Comparison of ENCODE assay signal across 13 cellular contexts in the genomic region with DNA sequence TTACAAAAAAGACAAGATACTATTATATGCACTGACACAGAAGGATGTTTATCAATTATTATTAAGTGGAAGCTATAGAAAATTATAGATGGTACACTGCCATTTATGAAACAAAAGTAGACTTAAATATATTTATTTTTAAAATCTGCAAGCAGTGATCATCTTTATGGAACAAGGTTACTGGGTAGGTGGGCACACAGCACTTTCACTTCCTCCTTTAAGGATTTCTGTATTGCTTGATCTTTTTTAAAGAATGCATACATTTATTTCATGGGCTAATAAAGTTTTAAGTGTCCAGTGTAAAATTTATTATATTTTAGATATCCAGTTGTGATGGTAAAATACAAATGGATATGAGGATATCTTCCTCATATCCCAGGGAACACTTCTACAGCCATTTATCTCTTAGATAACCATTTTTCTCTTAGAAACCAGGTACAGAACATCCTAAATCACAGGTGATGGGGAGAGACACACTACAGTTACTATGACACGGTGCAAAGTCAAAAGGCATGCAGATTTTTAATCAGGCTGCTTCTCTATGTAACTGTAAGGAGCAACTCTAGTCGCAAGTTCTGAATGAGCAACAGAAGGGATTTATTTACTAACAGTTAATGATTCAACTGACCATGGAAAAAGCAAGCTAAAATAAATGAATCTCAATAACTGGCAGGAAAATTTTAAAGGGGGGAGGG. TPM values are rescaled to one million over a fixed set of nuclear protein-coding genes. Genes with fewer than 3 reads are reported as not detected.
A peak's percentile ranks its signal among the peaks of the same experiment; 100 is the strongest.
DNase-seq lines count a peak whose midpoint lies in the region; ATAC-seq, FAIRE-seq and TF ChIP-seq lines count a peak whose summit lies in the region.
"Had no signal": no experiment of that assay in that cellular context is flagged by ENCODE, and none has a peak within 500 bp of the region (broad histone marks: within the 10 kb centered on the region; RNA-seq: fewer than 3 reads in every experiment).

No MANE protein-coding gene starts in this region.

- H3K4me3 ChIP-seq in DOHH2 (ENCODE audit: low read length), result peak overlapping the region; percentile 96
- H3K4me3 ChIP-seq in HepG2 (replicated peaks in 1 of 3; ENCODE audit: insufficient read depth in 1 of 3, low read depth in 2 of 3, low read length in 3 of 3), result peak overlapping the region; percentile 87 to 90 (median 87); a peak in 5 of 6 replicates
- H3K4me3 ChIP-seq in stomach, result peak overlapping the region in 1 of 4 donors; percentile 76

- TF ChIP-seq CTCF in DOHH2 (IDR thresholded peaks at IDR 0.05; ENCODE audit: low read depth, low read length, poor library complexity, severe bottlenecking) (no peak), HepG2 (CRISPR knock-in tag; IDR thresholded peaks at IDR 0.05) (no peak), stomach (IDR thresholded peaks at IDR 0.05) (no peak)

- CTCF ChIA-PET in HepG2 (lab: Yijun Ruan, JAX; ENCODE audit: low intra/inter-chr PET ratio, low total read pairs), result no interaction called here

- in situ Hi-C loops in HepG2 (cut with HindIII; ENCODE audit: extremely low pct_ligation_motif_present, low pct_unique_long_range_greater_than_20kb), result no loop called here

- TF ChIP-seq EP300 in HepG2 (IDR thresholded peaks at IDR 0.05; ENCODE audit: low read depth in 2 of 2, low read length in 2 of 2) (no peak), HepG2 (CRISPR knock-in tag; IDR thresholded peaks at IDR 0.05; ENCODE audit: borderline replicate concordance) (no peak), stomach (IDR thresholded peaks at IDR 0.05) (no peak)

- intact Hi-C loops in HepG2 (cut with micrococcal nuclease; ENCODE audit: unreplicated experiment) (loop anchor here (5.0 kb wide), 2 partner anchors 48 to 477 kb away; no protein-coding TSS in a partner anchor), stomach (cut with DNase I; ENCODE audit: low total_unique reads) (no loop called here)

- H3K27me3 ChIP-seq in DOHH2 (ENCODE audit: control insufficient read depth, low read length) (no peaks in the 10 kb centered on the region), HepG2 (ENCODE audit: control insufficient read depth in 1 of 2, insufficient read depth in 2 of 2, low read length in 2 of 2) (no peaks in the 10 kb centered on the region; a peak in 1 of 5 replicates), stomach (no peaks in the 10 kb centered on the region)
- H3K27me3 ChIP-seq: foreskin keratinocyte, spleen had no signal

- FAIRE-seq in HepG2 (lab: Jason Lieb, UNC), result no peak
- FAIRE-seq: bronchial epithelial cell had no signal

- TF ChIP-seq RAD21 in HepG2 (CRISPR knock-in tag; IDR thresholded peaks at IDR 0.05), result no peak

- H3K79me2 ChIP-seq in DOHH2 (ENCODE audit: control insufficient read depth, low read length), result peaks cover 70% of the 10 kb centered on the region
- H3K79me2 ChIP-seq in HepG2 (ENCODE audit: insufficient read depth, low read length), result peaks cover 62% of the 10 kb centered on the region

- peaks cover 16% of the 10 kb centered on the region for H3K36me3 ChIP-seq in DOHH2 (ENCODE audit: control insufficient read depth, low read length)
- H3K36me3 ChIP-seq in HepG2 (replicated peaks in 1 of 2; ENCODE audit: control insufficient read depth in 1 of 2, insufficient read depth in 2 of 2, low read length in 2 of 2), result no peaks in the 10 kb centered on the region
- H3K36me3 ChIP-seq in stomach, result no peaks in the 10 kb centered on the region

- TF ChIP-seq POLR2A in HepG2 (IDR thresholded peaks at IDR 0.05; ENCODE audit: insufficient read depth in 1 of 2, low read depth in 2 of 2, low read length in 2 of 2), result no peak
- no peak for TF ChIP-seq POLR2A in stomach (IDR thresholded peaks at IDR 0.05)

- no TSS peak for BruUV-seq in HepG2 (replicated peaks; lab: Mats Ljungman, UMichigan)

- H4K20me1 ChIP-seq in DOHH2 (ENCODE audit: control insufficient read depth, insufficient read depth, low read depth, low read length) (no peaks in the 10 kb centered on the region), HepG2 (ENCODE audit: insufficient read depth, low read length) (peaks cover 29% of the 10 kb centered on the region)

- H3K4me1 ChIP-seq in DOHH2 (ENCODE audit: control insufficient read depth, low read length) (peaks cover 26% of the 10 kb centered on the region), HepG2 (ENCODE audit: insufficient read depth, low read length) (peaks cover 50% of the 10 kb centered on the region), stomach (peaks cover 14 to 36% (median 24%) of the 10 kb centered on the region in 4 donors)
- H3K4me1 ChIP-seq: foreskin keratinocyte had no signal

- peak; percentile 12 for DNase-seq in CD1c-positive myeloid dendritic cell (ENCODE audit: extremely low spot score)
- DNase-seq in RPMI8226, result peak; percentile 11
- no peak for DNase-seq in HepG2 (ENCODE audit: low spot score)
- DNase-seq in D341Med (ENCODE audit: low spot score), result no peak
- no peak for DNase-seq in 8988T
- no peak for DNase-seq in superior temporal gyrus (ENCODE audit: extremely low spot score)
- DNase-seq in stomach, result no peak
- DNase-seq: activated CD4-positive, alpha-beta T cell treated with anti-CD3 and anti-CD28 coated beads for 1 hour; spleen had no signal

- peak overlapping the region; percentile 76 for H3K4me2 ChIP-seq in DOHH2 (ENCODE audit: low read length)
- H3K4me2 ChIP-seq in HepG2 (ENCODE audit: low read depth, low read length), result peak overlapping the region; percentile 81

- 5% methylated on average over 2 of the region's 2 CpGs for WGBS in HepG2 (ENCODE audit: low lambda C conversion rate)
- 15 to 52% (median 34%) methylated on average over 2 of the region's 2 CpGs for WGBS in stomach, 5 donors

- H3K27ac ChIP-seq in DOHH2 (ENCODE audit: low read depth, low read length), result peak overlapping the region; percentile 58
- H3K27ac ChIP-seq in HepG2 (ENCODE audit: extremely low read length, insufficient read depth, low read length), result peak overlapping the region; percentile 89
- H3K27ac ChIP-seq in stomach, result peak overlapping the region in 1 of 5 donors; percentile 12
- H3K27ac ChIP-seq: foreskin keratinocyte, spleen had no signal

- no peaks in the 10 kb centered on the region; the same call in 1 of the 2 replicates for H3K9me3 ChIP-seq in DOHH2 (ENCODE audit: control insufficient read depth, insufficient read depth, low read length)
- H3K9me3 ChIP-seq in HepG2 (ENCODE audit: low read length), result peaks cover 6% of the 10 kb centered on the region; the same call in 1 of the 2 replicates
- H3K9me3 ChIP-seq in stomach, result peaks cover 0 to 6% (median under 1%) of the 10 kb centered on the region in 4 donors

- no peaks in the 10 kb centered on the region for H3K9me2 ChIP-seq in DOHH2 (replicated peaks; ENCODE audit: control insufficient read depth, low read length)

- H3K9ac ChIP-seq in HepG2 (ENCODE audit: insufficient read depth, low read depth, low read length), result peak overlapping the region; percentile 78; the same call in 1 of the 2 replicates

- H2AFZ ChIP-seq in HepG2 (ENCODE audit: low read length), result no peak overlapping the region

- POLR2A ChIA-PET in HepG2 (lab: Yijun Ruan, JAX), result no interaction called here

- no peak for ATAC-seq in HepG2
- ATAC-seq: foreskin keratinocyte, K562 had no signal

- H3F3A ChIP-seq in DOHH2 (ENCODE audit: control insufficient read depth, insufficient read depth), result peaks cover 13% of the 10 kb centered on the region; the same call in 1 of the 2 replicates

TF ChIP-seq in HepG2, 621 proteins besides CTCF, POLR2A, EP300 and RAD21 (continues in another document):
- no peak for TF ChIP-seq TCF12 (IDR thresholded peaks at IDR 0.05)
- no peak for TF ChIP-seq TCF12 (CRISPR knock-in tag; IDR thresholded peaks at IDR 0.05)

RNA-seq across cellular contexts. Expression of gene FBXL4, which starts 2.3 kb away (rescaled TPM):
- total RNA-seq in HepG2 (2016; rRNA removed; fragmentation: Illumina TruSeq; extraction: Trizol) (13.2 and 16.2 TPM in 2 replicates), stomach (10 to 100 TPM in 4 of 5 donors, 1 to 10 TPM in 1; 2.6 to 37.1 (median 20.0) TPM)
- total RNA-seq in HepG2 (2016; cell fraction: cytosol; rRNA removed; fragmentation: Illumina TruSeq; extraction: Trizol; ENCODE audit: low read depth), result 7.9 and 9.3 TPM in 2 replicates
- 12.6 and 15.6 TPM in 2 replicates for total RNA-seq in HepG2 (2016; cell fraction: insoluble cytoplasmic fraction; rRNA removed; fragmentation: Illumina TruSeq; extraction: Trizol)
- 13.1 and 13.7 TPM in 2 replicates for total RNA-seq in HepG2 (2016; cell fraction: membrane; rRNA removed; fragmentation: Illumina TruSeq; extraction: Trizol)
- 14.1 and 14.7 TPM in 2 replicates for total RNA-seq in HepG2 (2016; cell fraction: nucleus; rRNA removed; fragmentation: Illumina TruSeq; extraction: Trizol)
- polyA plus RNA-seq in HepG2 (2011; rRNA removed) (16.2 and 17.6 TPM in 2 replicates), stomach (1 to 10 TPM; 3.2 to 4.0 (median 3.3) TPM)
- 8.0 and 14.2 TPM in 2 replicates for polyA plus RNA-seq in HepG2 (2011; cell fraction: cytosol; rRNA removed)
- 7.3 and 8.9 TPM in 2 replicates for polyA plus RNA-seq in HepG2 (2011; cell fraction: nucleus; rRNA removed)
- polyA plus RNA-seq in HepG2 (2012), result 11.9 and 12.5 TPM in 2 replicates
- polyA plus RNA-seq in HepG2 (2016; cell fraction: cytosol; fragmentation: Illumina TruSeq; extraction: Trizol; ENCODE audit: low read depth), result 1.4 and 1.6 TPM in 2 replicates
- polyA plus RNA-seq in HepG2 (2016; cell fraction: insoluble cytoplasmic fraction; fragmentation: Illumina TruSeq; extraction: Trizol; ENCODE audit: low read depth), result 8.5 and 9.9 TPM in 2 replicates
- polyA plus RNA-seq in HepG2 (2016; cell fraction: membrane; fragmentation: Illumina TruSeq; extraction: Trizol; ENCODE audit: low read depth), result 3.5 and 3.8 TPM in 2 replicates
- 9.5 and 10.0 TPM in 2 replicates for polyA plus RNA-seq in HepG2 (2016; cell fraction: nucleus; fragmentation: Illumina TruSeq; extraction: Trizol; ENCODE audit: insufficient read depth, low read depth)
- 20.1 and 23.1 TPM in 2 replicates for polyA minus RNA-seq in HepG2 (2011; rRNA and poly(A)+ RNA removed; ENCODE audit: low replicate concordance)
- 11.8 and 13.8 TPM in 2 replicates for polyA minus RNA-seq in HepG2 (2011; cell fraction: cytosol; rRNA and poly(A)+ RNA removed)
- polyA minus RNA-seq in HepG2 (2011; cell fraction: nucleus; rRNA and poly(A)+ RNA removed), result 32.3 and 35.8 TPM in 2 replicates

Comparison
In these comparisons a context has a peak if more than half of its experiments do, and no peak if none do; other contexts are left out.
1. DNase-seq: peak in CD1c-positive myeloid dendritic cell (single experiment) and RPMI8226 (single experiment); none in HepG2 (single experiment), D341Med (single experiment), 8988T (single experiment), superior temporal gyrus (single experiment) and stomach (single experiment).